13 cellular contexts compared by ENCODE assay signal in genomic region chr1:160460214-160460642, GRCh38. TPM values are rescaled to one million over a fixed set of nuclear protein-coding genes. Genes with fewer than 3 reads are reported as not detected.
DNase-seq lines count a peak whose midpoint lies in the region; ATAC-seq and TF ChIP-seq lines count a peak whose summit lies in the region.
"Had no signal": no experiment of that assay in that cellular context is flagged by ENCODE, and none has a peak within 500 bp of the region (broad histone marks: within the 10 kb centered on the region; RNA-seq: fewer than 3 reads in every experiment).

No MANE protein-coding gene starts in this region.

- H3K27me3 Mint-ChIP-seq in natural killer cell treated with Interleukin-12 subunit alpha and Interleukin-12 subunit beta and Interleukin-15 and Interleukin-18, amount 100 ng/mL, for 72 hours = peaks cover 0 to 2% of the 10 kb centered on the region in 2 donors
- peaks cover 0 to 3% of the 10 kb centered on the region in 2 donors for H3K27me3 Mint-ChIP-seq in natural killer cell (ENCODE audit: low read depth in 2 of 2)
- H3K27me3 Mint-ChIP-seq in IgD-negative memory B cell = peaks cover 1% of the 10 kb centered on the region

- intact Hi-C loops in natural killer cell (cut with micrococcal nuclease) = no loop called here

- ATAC-seq in natural killer cell treated with Interleukin-12 subunit alpha and Interleukin-12 subunit beta and Interleukin-15 and Interleukin-18, amount 100 ng/mL, for 72 hours = no peak
- no peak for ATAC-seq in natural killer cell
- peak; percentile 26 to 42 for ATAC-seq in activated naive CD4-positive, alpha-beta T cell treated with anti-CD3 and anti-CD28 coated beads, Interleukin-2, amount 50 U/mL, for 72 hours
- ATAC-seq in stimulated activated naive CD8-positive, alpha-beta T cell treated with anti-CD3 and anti-CD28 coated beads, Interleukin-15, Interleukin-2, amounts not matched to agents 100 U/mL and 50 U/mL, for 24 hours = peak; percentile 57
- ATAC-seq in HG03442 (IDR thresholded peaks at IDR 0.05; ENCODE audit: unreplicated experiment) = no peak
- ATAC-seq: left lobe of liver had no signal

- no peaks in the 10 kb centered on the region for H3K36me3 Mint-ChIP-seq in natural killer cell treated with Interleukin-12 subunit alpha and Interleukin-12 subunit beta and Interleukin-15 and Interleukin-18, amount 100 ng/mL, for 72 hours
- no peaks in the 10 kb centered on the region for H3K36me3 Mint-ChIP-seq in natural killer cell
- peaks cover 2% of the 10 kb centered on the region for H3K36me3 Mint-ChIP-seq in IgD-negative memory B cell
- H3K36me3 Mint-ChIP-seq in activated naive CD4-positive, alpha-beta T cell treated with anti-CD3 and anti-CD28 coated beads, Interleukin-2, amount 50 U/mL, for 72 hours = peaks cover 3 to 7% of the 10 kb centered on the region in 2 donors

- H3K4me1 Mint-ChIP-seq in natural killer cell treated with Interleukin-12 subunit alpha and Interleukin-12 subunit beta and Interleukin-15 and Interleukin-18, amount 100 ng/mL, for 72 hours (ENCODE audit: low read depth in 2 of 2) = peaks cover 13 to 18% of the 10 kb centered on the region in 2 donors
- H3K4me1 Mint-ChIP-seq in natural killer cell (peaks cover 9 to 14% of the 10 kb centered on the region in 2 donors), IgD-negative memory B cell (peaks cover 25 to 43% (median 40%) of the 10 kb centered on the region in 3 donors)

- no peak for DNase-seq in natural killer cell treated with Interleukin-12 subunit alpha and Interleukin-12 subunit beta and Interleukin-15 and Interleukin-18, amount 100 ng/mL, for 72 hours (ENCODE audit: low spot score)
- DNase-seq in natural killer cell = no peak
- DNase-seq in activated naive CD4-positive, alpha-beta T cell treated with anti-CD3 and anti-CD28 coated beads, Interleukin-2, amount 50 U/mL, for 72 hours (ENCODE audit: low spot score in 2 of 2) = no peak
- no peak for DNase-seq in stimulated activated naive CD8-positive, alpha-beta T cell treated with anti-CD3 and anti-CD28 coated beads, Interleukin-15, Interleukin-2, amounts not matched to agents 100 U/mL and 50 U/mL, for 24 hours
- no peak for DNase-seq in hepatic stellate cell (ENCODE audit: low spot score)
- no peak for DNase-seq in iPS-NIHi11 (ENCODE audit: low spot score)
- DNase-seq: effector CD8-positive, alpha-beta T cell; GM23248; NCI-H1694; occipital lobe had no signal

- H3K27ac Mint-ChIP-seq in natural killer cell treated with Interleukin-12 subunit alpha and Interleukin-12 subunit beta and Interleukin-15 and Interleukin-18, amount 100 ng/mL, for 72 hours = peak overlapping the region; percentile 59 to 82
- H3K27ac Mint-ChIP-seq in natural killer cell (no peak overlapping the region), IgD-negative memory B cell (peak overlapping the region; percentile 12 to 83 (median 35))
- H3K27ac Mint-ChIP-seq in activated naive CD4-positive, alpha-beta T cell treated with anti-CD3 and anti-CD28 coated beads, Interleukin-2, amount 50 U/mL, for 72 hours = peak overlapping the region; percentile 95 to 99

- H3K4me3 Mint-ChIP-seq in natural killer cell treated with Interleukin-12 subunit alpha and Interleukin-12 subunit beta and Interleukin-15 and Interleukin-18, amount 100 ng/mL, for 72 hours = peak overlapping the region; percentile 9
- H3K4me3 Mint-ChIP-seq in natural killer cell = no peak overlapping the region
- peak overlapping the region; percentile 1 to 82 (median 51) for H3K4me3 Mint-ChIP-seq in IgD-negative memory B cell

- TF ChIP-seq CTCF in natural killer cell (IDR thresholded peaks at IDR 0.05) = no peak

- H3K9me3 Mint-ChIP-seq in natural killer cell treated with Interleukin-12 subunit alpha and Interleukin-12 subunit beta and Interleukin-15 and Interleukin-18, amount 100 ng/mL, for 72 hours = peaks cover 4% of the 10 kb centered on the region
- H3K9me3 Mint-ChIP-seq in natural killer cell (no peaks in the 10 kb centered on the region), IgD-negative memory B cell (peaks cover 0 to 8% (median 6%) of the 10 kb centered on the region in 3 donors)
- peaks cover 5 to 18% of the 10 kb centered on the region in 2 donors for H3K9me3 Mint-ChIP-seq in activated naive CD4-positive, alpha-beta T cell treated with anti-CD3 and anti-CD28 coated beads, Interleukin-2, amount 50 U/mL, for 72 hours

RNA-seq across cellular contexts. Expression of gene VANGL2, which starts 59.9 kb away (rescaled TPM):
- not detected for total RNA-seq in natural killer cell treated with Interleukin-12 subunit alpha and Interleukin-12 subunit beta and Interleukin-15 and Interleukin-18, amount 100 ng/mL, for 72 hours
- under 1 TPM in 1 of 3 donors, not detected in 2; 0.08 TPM for total RNA-seq in natural killer cell
- polyA plus RNA-seq in IgD-negative memory B cell = not detected
- under 1 TPM; 0.05 to 0.18 TPM for total RNA-seq in activated naive CD4-positive, alpha-beta T cell treated with anti-CD3 and anti-CD28 coated beads, Interleukin-2, amount 50 U/mL, for 72 hours
- total RNA-seq: GM23248 had no signal
- polyA plus RNA-seq: GM23248 had no signal

Comparison
In these comparisons a context has a peak if more than half of its experiments do, and no peak if none do; other contexts are left out.
1. H3K27ac Mint-ChIP-seq: peak in natural killer cell treated with Interleukin-12 subunit alpha and Interleukin-12 subunit beta and Interleukin-15 and Interleukin-18, amount 100 ng/mL, for 72 hours (2 of 2), IgD-negative memory B cell (3 of 3) and activated naive CD4-positive, alpha-beta T cell treated with anti-CD3 and anti-CD28 coated beads, Interleukin-2, amount 50 U/mL, for 72 hours (2 of 2); none in natural killer cell (0 of 2).
2. ATAC-seq: peak in activated naive CD4-positive, alpha-beta T cell treated with anti-CD3 and anti-CD28 coated beads, Interleukin-2, amount 50 U/mL, for 72 hours (2 of 2) and stimulated activated naive CD8-positive, alpha-beta T cell treated with anti-CD3 and anti-CD28 coated beads, Interleukin-15, Interleukin-2, amounts not matched to agents 100 U/mL and 50 U/mL, for 24 hours (single experiment); none in natural killer cell treated with Interleukin-12 subunit alpha and Interleukin-12 subunit beta and Interleukin-15 and Interleukin-18, amount 100 ng/mL, for 72 hours (0 of 2), natural killer cell (0 of 3) and HG03442 (single experiment).